ENCODE assay signal across 1 cellular context in genomic region chr14:32190713-32191112, GRCh38.
TF ChIP-seq lines count a peak whose summit lies in the region.

No MANE protein-coding gene starts in this region.

TF ChIP-seq in HepG2, 621 proteins besides CTCF, POLR2A, EP300 and RAD21:
- no peak for TF ChIP-seq ZZZ3 (CRISPR knock-in tag; IDR thresholded peaks at IDR 0.05; ENCODE audit: borderline replicate concordance)
- TF ChIP-seq, protein P1, sequence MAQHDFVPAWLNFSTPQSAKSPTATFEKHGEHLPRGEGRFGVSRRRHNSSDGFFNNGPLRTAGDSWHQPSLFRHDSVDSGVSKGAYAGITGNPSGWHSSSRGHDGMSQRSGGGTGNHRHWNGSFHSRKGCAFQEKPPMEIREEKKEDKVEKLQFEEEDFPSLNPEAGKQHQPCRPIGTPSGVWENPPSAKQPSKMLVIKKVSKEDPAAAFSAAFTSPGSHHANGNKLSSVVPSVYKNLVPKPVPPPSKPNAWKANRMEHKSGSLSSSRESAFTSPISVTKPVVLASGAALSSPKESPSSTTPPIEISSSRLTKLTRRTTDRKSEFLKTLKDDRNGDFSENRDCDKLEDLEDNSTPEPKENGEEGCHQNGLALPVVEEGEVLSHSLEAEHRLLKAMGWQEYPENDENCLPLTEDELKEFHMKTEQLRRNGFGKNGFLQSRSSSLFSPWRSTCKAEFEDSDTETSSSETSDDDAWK (CRISPR knock-in tag; IDR thresholded peaks at IDR 0.05): no peak
- TF ChIP-seq ZBTB25 (CRISPR knock-in tag; IDR thresholded peaks at IDR 0.05): no peak
- TF ChIP-seq SMC3 (IDR thresholded peaks at IDR 0.05; ENCODE audit: low read length): no peak
- no peak for TF ChIP-seq RBAK (CRISPR knock-in tag; IDR thresholded peaks at IDR 0.05)
- TF ChIP-seq ZKSCAN1 (IDR thresholded peaks at IDR 0.05; ENCODE audit: low read length): no peak
- TF ChIP-seq, protein P2, sequence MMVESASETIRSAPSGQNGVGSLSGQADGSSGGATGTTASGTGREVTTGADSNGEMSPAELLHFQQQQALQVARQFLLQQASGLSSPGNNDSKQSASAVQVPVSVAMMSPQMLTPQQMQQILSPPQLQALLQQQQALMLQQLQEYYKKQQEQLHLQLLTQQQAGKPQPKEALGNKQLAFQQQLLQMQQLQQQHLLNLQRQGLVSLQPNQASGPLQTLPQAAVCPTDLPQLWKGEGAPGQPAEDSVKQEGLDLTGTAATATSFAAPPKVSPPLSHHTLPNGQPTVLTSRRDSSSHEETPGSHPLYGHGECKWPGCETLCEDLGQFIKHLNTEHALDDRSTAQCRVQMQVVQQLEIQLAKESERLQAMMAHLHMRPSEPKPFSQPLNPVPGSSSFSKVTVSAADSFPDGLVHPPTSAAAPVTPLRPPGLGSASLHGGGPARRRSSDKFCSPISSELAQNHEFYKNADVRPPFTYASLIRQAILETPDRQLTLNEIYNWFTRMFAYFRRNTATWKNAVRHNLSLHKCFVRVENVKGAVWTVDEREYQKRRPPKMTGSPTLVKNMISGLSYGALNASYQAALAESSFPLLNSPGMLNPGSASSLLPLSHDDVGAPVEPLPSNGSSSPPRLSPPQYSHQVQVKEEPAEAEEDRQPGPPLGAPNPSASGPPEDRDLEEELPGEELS (CRISPR knock-in tag; IDR thresholded peaks at IDR 0.05): no peak
- TF ChIP-seq HNRNPK (IDR thresholded peaks at IDR 0.05; ENCODE audit: low read depth, low read length, poor library complexity, severe bottlenecking): no peak
- no peak for TF ChIP-seq SALL2 (CRISPR knock-in tag; IDR thresholded peaks at IDR 0.05)
- no peak for TF ChIP-seq TEF (CRISPR knock-in tag; IDR thresholded peaks at IDR 0.05)
- TF ChIP-seq, protein P3, sequence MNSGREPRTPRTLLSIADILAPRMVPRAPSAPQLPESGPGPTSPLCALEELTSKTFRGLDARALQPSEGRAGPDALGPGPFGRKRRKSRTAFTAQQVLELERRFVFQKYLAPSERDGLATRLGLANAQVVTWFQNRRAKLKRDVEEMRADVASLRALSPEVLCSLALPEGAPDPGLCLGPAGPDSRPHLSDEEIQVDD (CRISPR knock-in tag; IDR thresholded peaks at IDR 0.05; ENCODE audit: borderline replicate concordance): no peak
- TF ChIP-seq, protein P4, sequence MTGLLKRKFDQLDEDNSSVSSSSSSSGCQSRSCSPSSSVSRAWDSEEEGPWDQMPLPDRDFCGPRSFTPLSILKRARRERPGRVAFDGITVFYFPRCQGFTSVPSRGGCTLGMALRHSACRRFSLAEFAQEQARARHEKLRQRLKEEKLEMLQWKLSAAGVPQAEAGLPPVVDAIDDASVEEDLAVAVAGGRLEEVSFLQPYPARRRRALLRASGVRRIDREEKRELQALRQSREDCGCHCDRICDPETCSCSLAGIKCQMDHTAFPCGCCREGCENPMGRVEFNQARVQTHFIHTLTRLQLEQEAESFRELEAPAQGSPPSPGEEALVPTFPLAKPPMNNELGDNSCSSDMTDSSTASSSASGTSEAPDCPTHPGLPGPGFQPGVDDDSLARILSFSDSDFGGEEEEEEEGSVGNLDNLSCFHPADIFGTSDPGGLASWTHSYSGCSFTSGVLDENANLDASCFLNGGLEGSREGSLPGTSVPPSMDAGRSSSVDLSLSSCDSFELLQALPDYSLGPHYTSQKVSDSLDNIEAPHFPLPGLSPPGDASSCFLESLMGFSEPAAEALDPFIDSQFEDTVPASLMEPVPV (CRISPR knock-in tag; IDR thresholded peaks at IDR 0.05): no peak
- no peak for TF ChIP-seq PREB (CRISPR knock-in tag; IDR thresholded peaks at IDR 0.05)
- TF ChIP-seq ZNF674 (CRISPR knock-in tag; IDR thresholded peaks at IDR 0.05; ENCODE audit: low read depth): no peak
- no peak for TF ChIP-seq ZBTB49 (CRISPR knock-in tag; IDR thresholded peaks at IDR 0.05; ENCODE audit: borderline replicate concordance)
- TF ChIP-seq ZSCAN12 (CRISPR knock-in tag; IDR thresholded peaks at IDR 0.05): no peak
- TF ChIP-seq, protein P5, sequence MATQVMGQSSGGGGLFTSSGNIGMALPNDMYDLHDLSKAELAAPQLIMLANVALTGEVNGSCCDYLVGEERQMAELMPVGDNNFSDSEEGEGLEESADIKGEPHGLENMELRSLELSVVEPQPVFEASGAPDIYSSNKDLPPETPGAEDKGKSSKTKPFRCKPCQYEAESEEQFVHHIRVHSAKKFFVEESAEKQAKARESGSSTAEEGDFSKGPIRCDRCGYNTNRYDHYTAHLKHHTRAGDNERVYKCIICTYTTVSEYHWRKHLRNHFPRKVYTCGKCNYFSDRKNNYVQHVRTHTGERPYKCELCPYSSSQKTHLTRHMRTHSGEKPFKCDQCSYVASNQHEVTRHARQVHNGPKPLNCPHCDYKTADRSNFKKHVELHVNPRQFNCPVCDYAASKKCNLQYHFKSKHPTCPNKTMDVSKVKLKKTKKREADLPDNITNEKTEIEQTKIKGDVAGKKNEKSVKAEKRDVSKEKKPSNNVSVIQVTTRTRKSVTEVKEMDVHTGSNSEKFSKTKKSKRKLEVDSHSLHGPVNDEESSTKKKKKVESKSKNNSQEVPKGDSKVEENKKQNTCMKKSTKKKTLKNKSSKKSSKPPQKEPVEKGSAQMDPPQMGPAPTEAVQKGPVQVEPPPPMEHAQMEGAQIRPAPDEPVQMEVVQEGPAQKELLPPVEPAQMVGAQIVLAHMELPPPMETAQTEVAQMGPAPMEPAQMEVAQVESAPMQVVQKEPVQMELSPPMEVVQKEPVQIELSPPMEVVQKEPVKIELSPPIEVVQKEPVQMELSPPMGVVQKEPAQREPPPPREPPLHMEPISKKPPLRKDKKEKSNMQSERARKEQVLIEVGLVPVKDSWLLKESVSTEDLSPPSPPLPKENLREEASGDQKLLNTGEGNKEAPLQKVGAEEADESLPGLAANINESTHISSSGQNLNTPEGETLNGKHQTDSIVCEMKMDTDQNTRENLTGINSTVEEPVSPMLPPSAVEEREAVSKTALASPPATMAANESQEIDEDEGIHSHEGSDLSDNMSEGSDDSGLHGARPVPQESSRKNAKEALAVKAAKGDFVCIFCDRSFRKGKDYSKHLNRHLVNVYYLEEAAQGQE (IDR thresholded peaks at IDR 0.05; ENCODE audit: borderline replicate concordance in 1 of 2, low read depth in 1 of 2, low read length in 2 of 2): no peak
